Comparison of ENCODE assay signal across 1 cellular context in the genomic region with DNA sequence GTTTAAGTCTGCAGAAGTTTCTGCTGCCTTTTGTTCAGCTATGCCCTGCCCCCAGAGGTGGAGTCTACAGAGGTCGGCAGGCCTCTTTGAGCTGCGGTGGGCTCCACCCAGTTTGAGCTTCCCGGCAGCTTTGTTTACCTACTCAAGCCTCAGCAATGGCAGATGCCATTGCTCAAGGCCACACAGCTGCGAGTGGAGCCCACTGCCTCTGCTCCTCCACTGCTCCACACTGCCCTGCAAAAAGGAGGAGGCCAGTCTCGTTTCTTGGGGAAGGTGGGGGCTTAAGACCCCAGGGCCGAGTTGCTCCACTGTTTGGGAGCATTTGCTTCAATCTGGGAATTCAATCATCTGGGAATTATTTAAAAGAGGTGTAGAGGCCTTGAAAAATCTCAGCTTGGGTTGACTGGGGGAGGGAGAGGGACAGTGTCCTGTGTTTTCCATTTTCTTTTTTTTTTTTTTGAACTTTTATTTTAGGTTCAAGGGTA.
TF ChIP-seq lines count a peak whose summit lies in the region.

No MANE protein-coding gene starts in this region.

TF ChIP-seq in HepG2, 621 proteins besides CTCF, POLR2A, EP300 and RAD21 (continued from another document and continues in another):
- TF ChIP-seq, protein P1, sequence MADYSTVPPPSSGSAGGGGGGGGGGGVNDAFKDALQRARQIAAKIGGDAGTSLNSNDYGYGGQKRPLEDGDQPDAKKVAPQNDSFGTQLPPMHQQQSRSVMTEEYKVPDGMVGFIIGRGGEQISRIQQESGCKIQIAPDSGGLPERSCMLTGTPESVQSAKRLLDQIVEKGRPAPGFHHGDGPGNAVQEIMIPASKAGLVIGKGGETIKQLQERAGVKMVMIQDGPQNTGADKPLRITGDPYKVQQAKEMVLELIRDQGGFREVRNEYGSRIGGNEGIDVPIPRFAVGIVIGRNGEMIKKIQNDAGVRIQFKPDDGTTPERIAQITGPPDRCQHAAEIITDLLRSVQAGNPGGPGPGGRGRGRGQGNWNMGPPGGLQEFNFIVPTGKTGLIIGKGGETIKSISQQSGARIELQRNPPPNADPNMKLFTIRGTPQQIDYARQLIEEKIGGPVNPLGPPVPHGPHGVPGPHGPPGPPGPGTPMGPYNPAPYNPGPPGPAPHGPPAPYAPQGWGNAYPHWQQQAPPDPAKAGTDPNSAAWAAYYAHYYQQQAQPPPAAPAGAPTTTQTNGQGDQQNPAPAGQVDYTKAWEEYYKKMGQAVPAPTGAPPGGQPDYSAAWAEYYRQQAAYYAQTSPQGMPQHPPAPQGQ (CRISPR knock-in tag; IDR thresholded peaks at IDR 0.05; ENCODE audit: borderline replicate concordance), result no peak
- TF ChIP-seq ZNF224 (CRISPR knock-in tag; IDR thresholded peaks at IDR 0.05), result no peak
- TF ChIP-seq ZNF33A (CRISPR knock-in tag; IDR thresholded peaks at IDR 0.05; ENCODE audit: borderline replicate concordance), result no peak
- no peak for TF ChIP-seq IRX3 (CRISPR knock-in tag; IDR thresholded peaks at IDR 0.05; ENCODE audit: borderline replicate concordance, low read depth)
- no peak; the same call in 1 of the 2 replicates for TF ChIP-seq YEATS4 (CRISPR knock-in tag; IDR thresholded peaks at IDR 0.05; ENCODE audit: borderline replicate concordance)
- TF ChIP-seq, protein P2, sequence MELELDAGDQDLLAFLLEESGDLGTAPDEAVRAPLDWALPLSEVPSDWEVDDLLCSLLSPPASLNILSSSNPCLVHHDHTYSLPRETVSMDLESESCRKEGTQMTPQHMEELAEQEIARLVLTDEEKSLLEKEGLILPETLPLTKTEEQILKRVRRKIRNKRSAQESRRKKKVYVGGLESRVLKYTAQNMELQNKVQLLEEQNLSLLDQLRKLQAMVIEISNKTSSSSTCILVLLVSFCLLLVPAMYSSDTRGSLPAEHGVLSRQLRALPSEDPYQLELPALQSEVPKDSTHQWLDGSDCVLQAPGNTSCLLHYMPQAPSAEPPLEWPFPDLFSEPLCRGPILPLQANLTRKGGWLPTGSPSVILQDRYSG (CRISPR knock-in tag; IDR thresholded peaks at IDR 0.05), result 0 out of 2 replicates have a peak, but pooled peaks have one; percentile 53
- peak; percentile 66 for TF ChIP-seq HNF4A (CRISPR knock-in tag; IDR thresholded peaks at IDR 0.05)
- TF ChIP-seq ZNF34 (CRISPR knock-in tag; IDR thresholded peaks at IDR 0.05; ENCODE audit: borderline replicate concordance), result 0 out of 2 replicates have a peak, but pooled peaks have one; percentile 35
- TF ChIP-seq KDM5A (IDR thresholded peaks at IDR 0.05; ENCODE audit: borderline replicate concordance, low read length), result peak; percentile 26; the same call in 1 of the 2 replicates
- 0 out of 2 replicates have a peak, but pooled peaks have one; percentile 25 for TF ChIP-seq REPIN1 (CRISPR knock-in tag; IDR thresholded peaks at IDR 0.05; ENCODE audit: borderline replicate concordance, low read depth)
- TF ChIP-seq MYNN (CRISPR knock-in tag; IDR thresholded peaks at IDR 0.05; ENCODE audit: low read depth), result no peak
- TF ChIP-seq PHF8 (CRISPR knock-in tag; IDR thresholded peaks at IDR 0.05), result peak; percentile 67
- no peak for TF ChIP-seq SATB2 (CRISPR knock-in tag; IDR thresholded peaks at IDR 0.05)
- TF ChIP-seq, protein P3, sequence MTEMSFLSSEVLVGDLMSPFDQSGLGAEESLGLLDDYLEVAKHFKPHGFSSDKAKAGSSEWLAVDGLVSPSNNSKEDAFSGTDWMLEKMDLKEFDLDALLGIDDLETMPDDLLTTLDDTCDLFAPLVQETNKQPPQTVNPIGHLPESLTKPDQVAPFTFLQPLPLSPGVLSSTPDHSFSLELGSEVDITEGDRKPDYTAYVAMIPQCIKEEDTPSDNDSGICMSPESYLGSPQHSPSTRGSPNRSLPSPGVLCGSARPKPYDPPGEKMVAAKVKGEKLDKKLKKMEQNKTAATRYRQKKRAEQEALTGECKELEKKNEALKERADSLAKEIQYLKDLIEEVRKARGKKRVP (CRISPR knock-in tag; IDR thresholded peaks at IDR 0.05), result no peak; a peak in 1 of 4 replicates
- peak; percentile 66; the same call in 1 of the 2 replicates for TF ChIP-seq ZNF451 (CRISPR knock-in tag; IDR thresholded peaks at IDR 0.05)
- TF ChIP-seq, protein P4, sequence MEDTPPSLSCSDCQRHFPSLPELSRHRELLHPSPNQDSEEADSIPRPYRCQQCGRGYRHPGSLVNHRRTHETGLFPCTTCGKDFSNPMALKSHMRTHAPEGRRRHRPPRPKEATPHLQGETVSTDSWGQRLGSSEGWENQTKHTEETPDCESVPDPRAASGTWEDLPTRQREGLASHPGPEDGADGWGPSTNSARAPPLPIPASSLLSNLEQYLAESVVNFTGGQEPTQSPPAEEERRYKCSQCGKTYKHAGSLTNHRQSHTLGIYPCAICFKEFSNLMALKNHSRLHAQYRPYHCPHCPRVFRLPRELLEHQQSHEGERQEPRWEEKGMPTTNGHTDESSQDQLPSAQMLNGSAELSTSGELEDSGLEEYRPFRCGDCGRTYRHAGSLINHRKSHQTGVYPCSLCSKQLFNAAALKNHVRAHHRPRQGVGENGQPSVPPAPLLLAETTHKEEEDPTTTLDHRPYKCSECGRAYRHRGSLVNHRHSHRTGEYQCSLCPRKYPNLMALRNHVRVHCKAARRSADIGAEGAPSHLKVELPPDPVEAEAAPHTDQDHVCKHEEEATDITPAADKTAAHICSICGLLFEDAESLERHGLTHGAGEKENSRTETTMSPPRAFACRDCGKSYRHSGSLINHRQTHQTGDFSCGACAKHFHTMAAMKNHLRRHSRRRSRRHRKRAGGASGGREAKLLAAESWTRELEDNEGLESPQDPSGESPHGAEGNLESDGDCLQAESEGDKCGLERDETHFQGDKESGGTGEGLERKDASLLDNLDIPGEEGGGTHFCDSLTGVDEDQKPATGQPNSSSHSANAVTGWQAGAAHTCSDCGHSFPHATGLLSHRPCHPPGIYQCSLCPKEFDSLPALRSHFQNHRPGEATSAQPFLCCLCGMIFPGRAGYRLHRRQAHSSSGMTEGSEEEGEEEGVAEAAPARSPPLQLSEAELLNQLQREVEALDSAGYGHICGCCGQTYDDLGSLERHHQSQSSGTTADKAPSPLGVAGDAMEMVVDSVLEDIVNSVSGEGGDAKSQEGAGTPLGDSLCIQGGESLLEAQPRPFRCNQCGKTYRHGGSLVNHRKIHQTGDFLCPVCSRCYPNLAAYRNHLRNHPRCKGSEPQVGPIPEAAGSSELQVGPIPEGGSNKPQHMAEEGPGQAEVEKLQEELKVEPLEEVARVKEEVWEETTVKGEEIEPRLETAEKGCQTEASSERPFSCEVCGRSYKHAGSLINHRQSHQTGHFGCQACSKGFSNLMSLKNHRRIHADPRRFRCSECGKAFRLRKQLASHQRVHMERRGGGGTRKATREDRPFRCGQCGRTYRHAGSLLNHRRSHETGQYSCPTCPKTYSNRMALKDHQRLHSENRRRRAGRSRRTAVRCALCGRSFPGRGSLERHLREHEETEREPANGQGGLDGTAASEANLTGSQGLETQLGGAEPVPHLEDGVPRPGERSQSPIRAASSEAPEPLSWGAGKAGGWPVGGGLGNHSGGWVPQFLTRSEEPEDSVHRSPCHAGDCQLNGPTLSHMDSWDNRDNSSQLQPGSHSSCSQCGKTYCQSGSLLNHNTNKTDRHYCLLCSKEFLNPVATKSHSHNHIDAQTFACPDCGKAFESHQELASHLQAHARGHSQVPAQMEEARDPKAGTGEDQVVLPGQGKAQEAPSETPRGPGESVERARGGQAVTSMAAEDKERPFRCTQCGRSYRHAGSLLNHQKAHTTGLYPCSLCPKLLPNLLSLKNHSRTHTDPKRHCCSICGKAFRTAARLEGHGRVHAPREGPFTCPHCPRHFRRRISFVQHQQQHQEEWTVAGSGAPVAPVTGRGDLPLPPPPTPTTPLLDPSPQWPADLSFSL (CRISPR knock-in tag; IDR thresholded peaks at IDR 0.05), result 0 out of 2 replicates have a peak, but pooled peaks have one; percentile 7
- TF ChIP-seq NFRKB (IDR thresholded peaks at IDR 0.05), result no peak
- TF ChIP-seq FOXA1 (IDR thresholded peaks at IDR 0.05), result 0 out of 2 replicates have a peak, but pooled peaks have one; percentile 1
- peak; percentile 95 for TF ChIP-seq FOXA1 (CRISPR knock-in tag; IDR thresholded peaks at IDR 0.05)
- TF ChIP-seq ZFP62 (CRISPR knock-in tag; IDR thresholded peaks at IDR 0.05), result no peak
- TF ChIP-seq HCFC1 (IDR thresholded peaks at IDR 0.05; ENCODE audit: low read depth, low read length), result no peak
- no peak for TF ChIP-seq CHD4 (IDR thresholded peaks at IDR 0.05; ENCODE audit: borderline replicate concordance, low read length)
- TF ChIP-seq, protein P5, sequence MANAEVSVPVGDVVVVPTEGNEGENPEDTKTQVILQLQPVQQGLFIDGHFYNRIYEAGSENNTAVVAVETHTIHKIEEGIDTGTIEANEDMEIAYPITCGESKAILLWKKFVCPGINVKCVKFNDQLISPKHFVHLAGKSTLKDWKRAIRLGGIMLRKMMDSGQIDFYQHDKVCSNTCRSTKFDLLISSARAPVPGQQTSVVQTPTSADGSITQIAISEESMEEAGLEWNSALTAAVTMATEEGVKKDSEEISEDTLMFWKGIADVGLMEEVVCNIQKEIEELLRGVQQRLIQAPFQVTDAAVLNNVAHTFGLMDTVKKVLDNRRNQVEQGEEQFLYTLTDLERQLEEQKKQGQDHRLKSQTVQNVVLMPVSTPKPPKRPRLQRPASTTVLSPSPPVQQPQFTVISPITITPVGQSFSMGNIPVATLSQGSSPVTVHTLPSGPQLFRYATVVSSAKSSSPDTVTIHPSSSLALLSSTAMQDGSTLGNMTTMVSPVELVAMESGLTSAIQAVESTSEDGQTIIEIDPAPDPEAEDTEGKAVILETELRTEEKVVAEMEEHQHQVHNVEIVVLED (CRISPR knock-in tag; IDR thresholded peaks at IDR 0.05; ENCODE audit: borderline replicate concordance), result peak; percentile 26; the same call in 1 of the 2 replicates
- TF ChIP-seq ZNF883 (CRISPR knock-in tag; IDR thresholded peaks at IDR 0.05; ENCODE audit: not compliant biosample characterization), result peak; percentile 35
- TF ChIP-seq TOPORS (CRISPR knock-in tag; IDR thresholded peaks at IDR 0.05), result no peak
- 0 out of 2 replicates have a peak, but pooled peaks have one; percentile 20 for TF ChIP-seq ZMYM2 (CRISPR knock-in tag; IDR thresholded peaks at IDR 0.05)
- TF ChIP-seq, protein P6, sequence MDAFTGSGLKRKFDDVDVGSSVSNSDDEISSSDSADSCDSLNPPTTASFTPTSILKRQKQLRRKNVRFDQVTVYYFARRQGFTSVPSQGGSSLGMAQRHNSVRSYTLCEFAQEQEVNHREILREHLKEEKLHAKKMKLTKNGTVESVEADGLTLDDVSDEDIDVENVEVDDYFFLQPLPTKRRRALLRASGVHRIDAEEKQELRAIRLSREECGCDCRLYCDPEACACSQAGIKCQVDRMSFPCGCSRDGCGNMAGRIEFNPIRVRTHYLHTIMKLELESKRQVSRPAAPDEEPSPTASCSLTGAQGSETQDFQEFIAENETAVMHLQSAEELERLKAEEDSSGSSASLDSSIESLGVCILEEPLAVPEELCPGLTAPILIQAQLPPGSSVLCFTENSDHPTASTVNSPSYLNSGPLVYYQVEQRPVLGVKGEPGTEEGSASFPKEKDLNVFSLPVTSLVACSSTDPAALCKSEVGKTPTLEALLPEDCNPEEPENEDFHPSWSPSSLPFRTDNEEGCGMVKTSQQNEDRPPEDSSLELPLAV (CRISPR knock-in tag; conservative IDR thresholded peaks at IDR 0.05; ENCODE audit: low read depth), result no peak
- 0 out of 2 replicates have a peak, but pooled peaks have one; percentile 64 for TF ChIP-seq SMAD3 (CRISPR knock-in tag; IDR thresholded peaks at IDR 0.05)
- no peak for TF ChIP-seq ZNF75D (CRISPR knock-in tag; IDR thresholded peaks at IDR 0.05; ENCODE audit: borderline replicate concordance)
- TF ChIP-seq, protein P7, sequence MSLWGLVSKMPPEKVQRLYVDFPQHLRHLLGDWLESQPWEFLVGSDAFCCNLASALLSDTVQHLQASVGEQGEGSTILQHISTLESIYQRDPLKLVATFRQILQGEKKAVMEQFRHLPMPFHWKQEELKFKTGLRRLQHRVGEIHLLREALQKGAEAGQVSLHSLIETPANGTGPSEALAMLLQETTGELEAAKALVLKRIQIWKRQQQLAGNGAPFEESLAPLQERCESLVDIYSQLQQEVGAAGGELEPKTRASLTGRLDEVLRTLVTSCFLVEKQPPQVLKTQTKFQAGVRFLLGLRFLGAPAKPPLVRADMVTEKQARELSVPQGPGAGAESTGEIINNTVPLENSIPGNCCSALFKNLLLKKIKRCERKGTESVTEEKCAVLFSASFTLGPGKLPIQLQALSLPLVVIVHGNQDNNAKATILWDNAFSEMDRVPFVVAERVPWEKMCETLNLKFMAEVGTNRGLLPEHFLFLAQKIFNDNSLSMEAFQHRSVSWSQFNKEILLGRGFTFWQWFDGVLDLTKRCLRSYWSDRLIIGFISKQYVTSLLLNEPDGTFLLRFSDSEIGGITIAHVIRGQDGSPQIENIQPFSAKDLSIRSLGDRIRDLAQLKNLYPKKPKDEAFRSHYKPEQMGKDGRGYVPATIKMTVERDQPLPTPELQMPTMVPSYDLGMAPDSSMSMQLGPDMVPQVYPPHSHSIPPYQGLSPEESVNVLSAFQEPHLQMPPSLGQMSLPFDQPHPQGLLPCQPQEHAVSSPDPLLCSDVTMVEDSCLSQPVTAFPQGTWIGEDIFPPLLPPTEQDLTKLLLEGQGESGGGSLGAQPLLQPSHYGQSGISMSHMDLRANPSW (CRISPR knock-in tag; IDR thresholded peaks at IDR 0.05; ENCODE audit: borderline replicate concordance), result no peak
- no peak for TF ChIP-seq TCF7L2 (IDR thresholded peaks at IDR 0.05; ENCODE audit: low read depth, low read length)
- TF ChIP-seq ZNF274 (CRISPR knock-in tag; IDR thresholded peaks at IDR 0.05), result peak; percentile 66; the same call in 1 of the 2 replicates
- TF ChIP-seq PPARG (CRISPR knock-in tag; conservative IDR thresholded peaks at IDR 0.05), result 0 out of 2 replicates have a peak, but pooled peaks have one; percentile 42
- TF ChIP-seq, protein P8, sequence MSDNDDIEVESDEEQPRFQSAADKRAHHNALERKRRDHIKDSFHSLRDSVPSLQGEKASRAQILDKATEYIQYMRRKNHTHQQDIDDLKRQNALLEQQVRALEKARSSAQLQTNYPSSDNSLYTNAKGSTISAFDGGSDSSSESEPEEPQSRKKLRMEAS (IDR thresholded peaks at IDR 0.05), result no peak
- TF ChIP-seq ZNF557 (CRISPR knock-in tag; IDR thresholded peaks at IDR 0.05), result 0 out of 2 replicates have a peak, but pooled peaks have one; percentile 34
- TF ChIP-seq, protein P9, sequence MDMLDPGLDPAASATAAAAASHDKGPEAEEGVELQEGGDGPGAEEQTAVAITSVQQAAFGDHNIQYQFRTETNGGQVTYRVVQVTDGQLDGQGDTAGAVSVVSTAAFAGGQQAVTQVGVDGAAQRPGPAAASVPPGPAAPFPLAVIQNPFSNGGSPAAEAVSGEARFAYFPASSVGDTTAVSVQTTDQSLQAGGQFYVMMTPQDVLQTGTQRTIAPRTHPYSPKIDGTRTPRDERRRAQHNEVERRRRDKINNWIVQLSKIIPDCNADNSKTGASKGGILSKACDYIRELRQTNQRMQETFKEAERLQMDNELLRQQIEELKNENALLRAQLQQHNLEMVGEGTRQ (IDR thresholded peaks at IDR 0.05; ENCODE audit: low read depth, low read length), result no peak
- TF ChIP-seq, protein P9 (CRISPR knock-in tag; IDR thresholded peaks at IDR 0.05; ENCODE audit: borderline replicate concordance), result no peak
- TF ChIP-seq CEBPG (CRISPR knock-in tag; IDR thresholded peaks at IDR 0.05), result peak; percentile 75
- TF ChIP-seq NPAS2 (CRISPR knock-in tag; IDR thresholded peaks at IDR 0.05; ENCODE audit: borderline replicate concordance), result no peak
